In the genomic region with DNA sequence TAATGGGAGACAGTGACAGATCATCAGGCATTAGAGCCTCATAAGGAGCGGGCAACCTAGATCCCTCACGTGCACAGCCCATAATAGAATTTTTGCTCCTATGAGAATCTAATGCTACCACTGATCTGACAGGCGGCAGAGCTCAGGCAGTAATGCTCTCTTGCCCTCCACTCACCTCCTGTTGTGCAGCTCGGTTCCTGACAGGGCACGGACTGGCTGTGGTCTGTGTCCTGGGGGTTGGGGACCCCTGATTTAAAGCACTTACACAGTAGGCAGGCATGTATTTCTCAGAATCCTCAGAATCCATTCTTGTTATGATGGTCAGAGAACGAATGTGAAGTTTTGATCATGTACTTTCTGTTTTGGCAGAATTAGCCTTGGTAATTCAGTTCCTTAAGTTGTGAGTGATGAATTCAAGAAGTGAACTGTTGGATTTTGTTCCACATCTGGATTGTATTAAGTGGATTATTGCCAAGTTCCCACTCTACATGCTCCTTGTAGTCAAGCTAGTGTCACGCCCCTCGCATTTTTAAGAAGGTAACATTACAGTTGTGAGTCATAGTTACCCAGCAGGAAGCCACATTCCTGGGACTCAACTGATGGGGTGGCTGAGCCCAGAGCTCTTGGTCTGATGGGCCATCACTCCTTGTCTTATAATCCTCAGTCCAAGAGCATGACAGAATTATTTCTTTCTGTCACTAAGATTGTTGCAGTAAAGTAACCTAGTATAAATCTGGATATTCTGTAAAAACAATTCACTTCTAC, we compare ENCODE assay signal across 13 cellular contexts.
DNase-seq lines count a peak whose midpoint lies in the region; ATAC-seq, FAIRE-seq and TF ChIP-seq lines count a peak whose summit lies in the region.
"Had no signal": no experiment of that assay in that cellular context is flagged by ENCODE, and none has a peak within 500 bp of the region (broad histone marks: within the 10 kb centered on the region; RNA-seq: fewer than 3 reads in every experiment).

No MANE protein-coding gene starts in this region.

- DNase-seq in ELR (ENCODE audit: low read depth) (peak; percentile 97), RCC 7860 (ENCODE audit: low spot score) (peak; percentile 82), osteocyte (ENCODE audit: extremely low spot score, unreplicated experiment) (peak; percentile 86), NCI-H1105 treated with DMSO at 0.1 percent for 48 hours (lab: John Stamatoyannopoulos, UW) (no peak), COR-L47 (lab: John Stamatoyannopoulos, UW) (no peak)
- DNase-seq in stimulated activated CD4-positive, alpha-beta T cell treated with anti-CD3 and anti-CD28 coated beads, Interleukin-4, amount 100 ng/mL, for 24 hours = no peak
- DNase-seq: NCI-H1048; ovary; stimulated activated CD8-positive, alpha-beta memory T cell treated with anti-CD3 and anti-CD28 coated beads, Interleukin-4, amount 100 ng/mL, for 48 hours had no signal

- H3K9me3 Mint-ChIP-seq in osteocyte (ENCODE audit: unreplicated experiment) = no peaks in the 10 kb centered on the region
- H3K9me3 Mint-ChIP-seq: activated T-helper 2 cell treated with anti-CD3 and anti-CD28 coated beads, Interferon-gamma antibody, Interleukin-2, Interleukin-4, amounts not matched to agents 10 μg/mL and 5 μg/mL and 100 μg/mL, durations not matched to agents 14 hours and 24 hours and 36 hours; T-helper 1 cell treated with Interleukin-12 subunit alpha and Interleukin-12 subunit beta and Interleukin-4 antibody, amounts not matched to agents 30 μg/mL and 1 μg/mL, for 36 hours had no signal

- peak; percentile 65 for ATAC-seq in esophagus mucosa
- no peak for ATAC-seq in GM19455 (IDR thresholded peaks at IDR 0.05; ENCODE audit: unreplicated experiment)

- H3K4me3 Mint-ChIP-seq in osteocyte (ENCODE audit: unreplicated experiment) = peak overlapping the region; percentile 81
- H3K4me3 Mint-ChIP-seq: T-helper 1 cell treated with Interleukin-12 subunit alpha and Interleukin-12 subunit beta and Interleukin-4 antibody, amounts not matched to agents 30 μg/mL and 1 μg/mL, for 36 hours had no signal

- H3K36me3 Mint-ChIP-seq in osteocyte (ENCODE audit: unreplicated experiment) = peaks cover 3% of the 10 kb centered on the region

- TF ChIP-seq CTCF in osteocyte (IDR thresholded peaks at IDR 0.05) = no peak

- H3K27me3 Mint-ChIP-seq in osteocyte (ENCODE audit: unreplicated experiment) = peaks cover 6% of the 10 kb centered on the region

- peak; percentile 93 for FAIRE-seq in RCC 7860 (lab: Jason Lieb, UNC)

- H3K4me1 Mint-ChIP-seq in osteocyte (ENCODE audit: unreplicated experiment) = peaks cover 52% of the 10 kb centered on the region

- H3K27ac Mint-ChIP-seq in osteocyte (ENCODE audit: unreplicated experiment) = peak overlapping the region; percentile 97
- H3K27ac Mint-ChIP-seq: activated T-helper 2 cell treated with anti-CD3 and anti-CD28 coated beads, Interferon-gamma antibody, Interleukin-2, Interleukin-4, amounts not matched to agents 10 μg/mL and 5 μg/mL and 100 μg/mL, durations not matched to agents 14 hours and 24 hours and 36 hours; T-helper 1 cell treated with Interleukin-12 subunit alpha and Interleukin-12 subunit beta and Interleukin-4 antibody, amounts not matched to agents 30 μg/mL and 1 μg/mL, for 36 hours had no signal

Comparison
In these comparisons a context has a peak if more than half of its experiments do, and no peak if none do; other contexts are left out.
1. DNase-seq: peak in ELR (single experiment), RCC 7860 (single experiment) and osteocyte (single experiment); none in NCI-H1105 treated with DMSO at 0.1 percent for 48 hours (single experiment), COR-L47 (single experiment) and stimulated activated CD4-positive, alpha-beta T cell treated with anti-CD3 and anti-CD28 coated beads, Interleukin-4, amount 100 ng/mL, for 24 hours (single experiment).